Comparison of ENCODE assay signal across 16 cellular contexts in genomic region chr12:45292486-45293195, GRCh38.
A peak's percentile ranks its signal among the peaks of the same experiment; 100 is the strongest.
DNase-seq lines count a peak whose midpoint lies in the region; TF ChIP-seq lines count a peak whose summit lies in the region.
"Had no signal": no experiment of that assay in that cellular context is flagged by ENCODE, and none has a peak within 500 bp of the region (broad histone marks: within the 10 kb centered on the region; RNA-seq: fewer than 3 reads in every experiment).

No MANE protein-coding gene starts in this region.

- H3K9ac ChIP-seq in endodermal cell (ENCODE audit: extremely low read depth, low read length, poor library complexity, severe bottlenecking) = no peak overlapping the region
- H3K9ac ChIP-seq in mucosa of rectum (ENCODE audit: low read depth in 1 of 2, low read length in 2 of 2) = no peak overlapping the region

- in situ Hi-C loops in transverse colon (cut with MboI; ENCODE audit: low pct_ligation_motif_present in 1 of 4, low pct_unique_long_range_greater_than_20kb in 1 of 4, low sequenced_read_pairs in 3 of 4) = no loop called here

- intact Hi-C loops in transverse colon (cut with DNase I; ENCODE audit: low total_unique reads) = no loop called here

- H3K27ac ChIP-seq in endodermal cell (ENCODE audit: low read depth, low read length) (no peak overlapping the region), mucosa of rectum (ENCODE audit: low read depth in 2 of 2, low read length in 2 of 2) (peak overlapping the region; percentile 38 to 39), transverse colon (peak overlapping the region; percentile 60 to 79 (median 71))
- H3K27ac ChIP-seq: hepatocyte had no signal

- no peak overlapping the region for H3K4me3 ChIP-seq in endodermal cell (ENCODE audit: low read length)
- no peak overlapping the region for H3K4me3 ChIP-seq in mucosa of rectum (ENCODE audit: low read length in 2 of 2)
- H3K4me3 ChIP-seq in transverse colon = no peak overlapping the region
- no peak overlapping the region for H3K4me3 ChIP-seq in foreskin fibroblast (ENCODE audit: low read depth in 1 of 2, low read length in 2 of 2)
- H3K4me3 ChIP-seq: hepatocyte had no signal

- TF ChIP-seq EP300 in transverse colon (IDR thresholded peaks at IDR 0.05; ENCODE audit: low read depth) = peak; percentile 56

- 86 to 100% methylated on average over 3 to 4 of the region's 4 CpGs for WGBS in endodermal cell (ENCODE audit: insufficient coverage in 1 of 2, insufficient read length in 1 of 2), 2 experiments
- 60 to 74% methylated on average over 3 to 4 of the region's 4 CpGs for WGBS in transverse colon (ENCODE audit: low coverage in 1 of 2), 2 donors

- H3K4me3 Mint-ChIP-seq in endodermal cell = no peak overlapping the region
- no peak overlapping the region for H3K4me3 Mint-ChIP-seq in progenitor cell of endocrine pancreas (ENCODE audit: low read depth)
- H3K4me3 Mint-ChIP-seq: activated CD4-positive, alpha-beta T cell treated with anti-CD3 and anti-CD28 coated beads for 36 hours; activated T-cell treated with anti-CD3 and anti-CD28 coated beads, Interleukin-2, amount 50 U/mL, for 4 hours; CD14-positive monocyte; stimulated activated naive B cell treated with anti-CD40 and anti-IgM and Interleukin-4, amounts not matched to agents 10 μg/mL and 1 μg/mL and 100 μg/mL, for 72 hours; T-cell had no signal

- H3K27ac Mint-ChIP-seq in endodermal cell = peak overlapping the region; percentile 19
- H3K27ac Mint-ChIP-seq in progenitor cell of endocrine pancreas = no peak overlapping the region
- H3K27ac Mint-ChIP-seq: activated CD4-positive, alpha-beta T cell treated with anti-CD3 and anti-CD28 coated beads for 36 hours; stimulated activated naive B cell treated with anti-CD40 and anti-IgM and Interleukin-4, amounts not matched to agents 10 μg/mL and 1 μg/mL and 100 μg/mL, for 72 hours; T-cell had no signal

- H3K9me3 Mint-ChIP-seq in endodermal cell (no peaks in the 10 kb centered on the region), progenitor cell of endocrine pancreas (ENCODE audit: low read depth) (peaks cover 4% of the 10 kb centered on the region)
- H3K9me3 Mint-ChIP-seq: activated T-cell treated with anti-CD3 and anti-CD28 coated beads, Interleukin-2, amount 50 U/mL, for 4 hours; stimulated activated naive B cell treated with anti-CD40 and anti-IgM and Interleukin-4, amounts not matched to agents 10 μg/mL and 1 μg/mL and 100 μg/mL, for 72 hours; T-cell had no signal

- H3K36me3 Mint-ChIP-seq in endodermal cell (ENCODE audit: low read depth) (peaks cover 8% of the 10 kb centered on the region), progenitor cell of endocrine pancreas (ENCODE audit: insufficient read depth) (peaks cover 5% of the 10 kb centered on the region)

- H3K36me3 ChIP-seq in endodermal cell (ENCODE audit: control insufficient read depth, insufficient read depth, low read length) (no peaks in the 10 kb centered on the region), mucosa of rectum (ENCODE audit: control insufficient read depth in 2 of 2, insufficient read depth in 2 of 2, low read length in 2 of 2) (no peaks in the 10 kb centered on the region), transverse colon (no peaks in the 10 kb centered on the region)

- H3K4me1 ChIP-seq in endodermal cell (ENCODE audit: control insufficient read depth, insufficient read depth, low read length) = peaks cover 6% of the 10 kb centered on the region
- no peaks in the 10 kb centered on the region for H3K4me1 ChIP-seq in mucosa of rectum (ENCODE audit: control insufficient read depth in 2 of 2, insufficient read depth in 2 of 2, low read length in 2 of 2)
- peaks cover 0 to 2% (median 0%) of the 10 kb centered on the region in 4 donors for H3K4me1 ChIP-seq in transverse colon

- no peaks in the 10 kb centered on the region for H3K27me3 Mint-ChIP-seq in endodermal cell (ENCODE audit: insufficient read depth)
- H3K27me3 Mint-ChIP-seq in progenitor cell of endocrine pancreas = no peaks in the 10 kb centered on the region
- H3K27me3 Mint-ChIP-seq: activated CD4-positive, alpha-beta T cell treated with anti-CD3 and anti-CD28 coated beads for 36 hours; stimulated activated naive B cell treated with anti-CD40 and anti-IgM and Interleukin-4, amounts not matched to agents 10 μg/mL and 1 μg/mL and 100 μg/mL, for 72 hours; T-cell had no signal

- no peak for TF ChIP-seq POLR2A in transverse colon (IDR thresholded peaks at IDR 0.05)

- no peak for TF ChIP-seq CTCF in endodermal cell (conservative IDR thresholded peaks at IDR 0.05)
- TF ChIP-seq CTCF in transverse colon (IDR thresholded peaks at IDR 0.05) = no peak
- no peak for TF ChIP-seq CTCF in foreskin fibroblast (IDR thresholded peaks at IDR 0.05; ENCODE audit: low read depth, low read length)
- no peak for TF ChIP-seq CTCF in progenitor cell of endocrine pancreas (IDR thresholded peaks at IDR 0.05; ENCODE audit: unreplicated experiment)

- H3K4me1 Mint-ChIP-seq in endodermal cell (peaks cover 27% of the 10 kb centered on the region), progenitor cell of endocrine pancreas (ENCODE audit: low read depth) (peaks cover 14% of the 10 kb centered on the region)

- H3K27me3 ChIP-seq in endodermal cell (ENCODE audit: control insufficient read depth, insufficient read depth, low read length, poor library complexity, severe bottlenecking) (no peaks in the 10 kb centered on the region), mucosa of rectum (ENCODE audit: control insufficient read depth in 2 of 2, insufficient read depth in 2 of 2, low read length in 2 of 2) (peaks cover 0 to 3% of the 10 kb centered on the region in 2 donors), transverse colon (peaks cover 24% of the 10 kb centered on the region)
- H3K27me3 ChIP-seq: hepatocyte had no signal

- peaks cover 7% of the 10 kb centered on the region for H3K9me3 ChIP-seq in endodermal cell (ENCODE audit: control insufficient read depth, low read length)
- no peaks in the 10 kb centered on the region for H3K9me3 ChIP-seq in mucosa of rectum (ENCODE audit: control insufficient read depth in 2 of 2, low read length in 2 of 2)
- no peaks in the 10 kb centered on the region for H3K9me3 ChIP-seq in transverse colon

- DNase-seq in NCI-H69 (lab: John Stamatoyannopoulos, UW) (peak; percentile 85), endodermal cell (no peak), transverse colon (peak; percentile 28), foreskin fibroblast (no peak), NCI-H1092 (lab: John Stamatoyannopoulos, UW) (no peak), progenitor cell of endocrine pancreas (ENCODE audit: low spot score, unreplicated experiment) (no peak)
- DNase-seq: activated CD4-positive, alpha-beta T cell treated with anti-CD3 and anti-CD28 coated beads for 36 hours; activated T-cell treated with anti-CD3 and anti-CD28 coated beads, Interleukin-2, amount 50 U/mL, for 4 hours; H7; NCI-H446; stimulated activated CD4-positive, alpha-beta T cell treated with anti-CD3 and anti-CD28 coated beads, Interleukin-4, amount 100 ng/mL, for 24 hours; stimulated activated naive B cell treated with anti-CD40 and anti-IgM and Interleukin-4, amounts not matched to agents 10 μg/mL and 1 μg/mL and 100 μg/mL, for 72 hours; T-cell had no signal

Comparison
In these comparisons a context has a peak if more than half of its experiments do, and no peak if none do; other contexts are left out.
1. DNase-seq: peak in NCI-H69 (single experiment) and transverse colon (single experiment); none in endodermal cell (single experiment), foreskin fibroblast (0 of 2), NCI-H1092 (single experiment) and progenitor cell of endocrine pancreas (single experiment).